ENCODE assay signal across 8 cellular contexts in the genomic region with DNA sequence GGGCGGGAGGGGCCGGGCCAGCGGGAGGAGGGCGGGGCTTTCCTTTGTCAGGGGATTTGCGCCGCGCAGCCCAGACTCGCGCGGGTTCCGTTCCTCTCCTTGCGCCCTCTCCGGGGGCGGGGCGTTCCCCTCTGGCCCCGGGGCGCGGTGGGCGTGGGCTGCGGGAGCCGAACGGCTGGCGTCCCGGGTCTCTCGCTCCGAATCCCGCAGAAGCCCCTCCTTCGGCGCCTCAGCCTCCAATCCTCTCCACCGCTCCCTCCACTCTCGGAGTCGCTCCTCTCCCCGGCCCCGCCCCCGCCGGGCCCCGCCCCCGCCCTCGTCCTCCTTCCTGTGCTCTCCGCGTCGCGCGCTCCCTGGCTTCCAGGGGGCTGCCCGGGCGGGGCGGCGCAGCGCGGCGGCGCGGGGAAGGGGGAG.
A peak's percentile ranks its signal among the peaks of the same experiment; 100 is the strongest.
DNase-seq lines count a peak whose midpoint lies in the region; ATAC-seq and TF ChIP-seq lines count a peak whose summit lies in the region.

No MANE protein-coding gene starts in this region.

- H3K36me3 ChIP-seq in GM23248 (ENCODE audit: low read depth), result no peaks in the 10 kb centered on the region
- H3K36me3 ChIP-seq in Karpas-422 (ENCODE audit: insufficient read depth, low read length), result no peaks in the 10 kb centered on the region

- no peak for TF ChIP-seq CTCF in fibroblast of mammary gland (conservative IDR thresholded peaks at IDR 0.05; ENCODE audit: control insufficient read depth, insufficient read depth, low read depth, low read length)

- ATAC-seq in activated T-helper 17 cell treated with anti-CD3 and anti-CD28 coated beads, Interleukin-2, amount 50 U/mL, for 72 hours (replicated peaks), result peak; percentile 78
- peak; percentile 81 to 85 for ATAC-seq in naive thymus-derived CD8-positive, alpha-beta T cell
- peak; percentile 85 to 87 for ATAC-seq in stimulated activated naive B cell treated with anti-CD40 and anti-IgM and Interleukin-4, amounts not matched to agents 10 μg/mL and 1 μg/mL and 100 μg/mL, for 72 hours (replicated peaks)

- H3F3A ChIP-seq in GM23248 (ENCODE audit: insufficient read depth), result peaks cover 50% of the 10 kb centered on the region

- H3K79me2 ChIP-seq in GM23248 (ENCODE audit: insufficient read depth) (peaks cover 72% of the 10 kb centered on the region), Karpas-422 (ENCODE audit: low read length) (no peaks in the 10 kb centered on the region)

- H3K9me3 ChIP-seq in GM23248 (ENCODE audit: low read depth) (no peaks in the 10 kb centered on the region), Karpas-422 (ENCODE audit: low read length) (no peaks in the 10 kb centered on the region)

- no peaks in the 10 kb centered on the region for H3K9me3 Mint-ChIP-seq in activated T-helper 17 cell treated with anti-CD3 and anti-CD28 coated beads, Interleukin-2, amount 50 U/mL, for 72 hours
- H3K9me3 Mint-ChIP-seq in naive thymus-derived CD8-positive, alpha-beta T cell, result no peaks in the 10 kb centered on the region
- H3K9me3 Mint-ChIP-seq in stimulated activated naive B cell treated with anti-CD40 and anti-IgM and Interleukin-4, amounts not matched to agents 10 μg/mL and 1 μg/mL and 100 μg/mL, for 72 hours, result no peaks in the 10 kb centered on the region

- H3K4me3 Mint-ChIP-seq in activated T-helper 17 cell treated with anti-CD3 and anti-CD28 coated beads, Interleukin-2, amount 50 U/mL, for 72 hours, result peak overlapping the region; percentile 88
- peak overlapping the region in 9 of 10 donors; percentile 65 to 94 (median 90) for H3K4me3 Mint-ChIP-seq in naive thymus-derived CD8-positive, alpha-beta T cell
- H3K4me3 Mint-ChIP-seq in stimulated activated naive B cell treated with anti-CD40 and anti-IgM and Interleukin-4, amounts not matched to agents 10 μg/mL and 1 μg/mL and 100 μg/mL, for 72 hours, result peak overlapping the region; percentile 86 to 89

- DNase-seq in DMS153 treated with DMSO at 0.1 percent for 48 hours (lab: John Stamatoyannopoulos, UW; ENCODE audit: unreplicated experiment), result peak; percentile 100
- peak; percentile 97 for DNase-seq in GM23248
- peak; percentile 90 for DNase-seq in Karpas-422
- peak; percentile 92 for DNase-seq in RKO (ENCODE audit: low spot score)
- peak; percentile 93 for DNase-seq in fibroblast of mammary gland (ENCODE audit: low read depth)
- peak; percentile 58 to 90 (median 75) for DNase-seq in naive thymus-derived CD8-positive, alpha-beta T cell
- peak; percentile 74 for DNase-seq in stimulated activated naive B cell treated with anti-CD40 and anti-IgM and Interleukin-4, amounts not matched to agents 10 μg/mL and 1 μg/mL and 100 μg/mL, for 72 hours

- H3K27ac ChIP-seq in GM23248 (peak overlapping the region; percentile 74), Karpas-422 (ENCODE audit: low read length) (no peak overlapping the region)

- H3K27ac Mint-ChIP-seq in activated T-helper 17 cell treated with anti-CD3 and anti-CD28 coated beads, Interleukin-2, amount 50 U/mL, for 72 hours, result no peak overlapping the region
- no peak overlapping the region for H3K27ac Mint-ChIP-seq in naive thymus-derived CD8-positive, alpha-beta T cell
- H3K27ac Mint-ChIP-seq in stimulated activated naive B cell treated with anti-CD40 and anti-IgM and Interleukin-4, amounts not matched to agents 10 μg/mL and 1 μg/mL and 100 μg/mL, for 72 hours, result no peak overlapping the region

- H2AFZ ChIP-seq in GM23248, result peak overlapping the region; percentile 35; the same call in 1 of the 2 replicates
- peak overlapping the region; percentile 86 for H2AFZ ChIP-seq in Karpas-422 (ENCODE audit: low read length)

- H3K9ac ChIP-seq in GM23248, result peak overlapping the region; percentile 80
- H3K9ac ChIP-seq in Karpas-422 (ENCODE audit: low read length), result peak overlapping the region; percentile 64

- H3K4me1 Mint-ChIP-seq in activated T-helper 17 cell treated with anti-CD3 and anti-CD28 coated beads, Interleukin-2, amount 50 U/mL, for 72 hours, result peaks cover 57% of the 10 kb centered on the region
- peaks cover 31 to 54% (median 48%) of the 10 kb centered on the region in 4 donors for H3K4me1 Mint-ChIP-seq in naive thymus-derived CD8-positive, alpha-beta T cell
- H3K4me1 Mint-ChIP-seq in stimulated activated naive B cell treated with anti-CD40 and anti-IgM and Interleukin-4, amounts not matched to agents 10 μg/mL and 1 μg/mL and 100 μg/mL, for 72 hours, result peaks cover 33 to 42% of the 10 kb centered on the region in 2 donors

- H3K4me3 ChIP-seq in GM23248, result peak overlapping the region; percentile 84
- peak overlapping the region; percentile 77 for H3K4me3 ChIP-seq in Karpas-422 (ENCODE audit: low read length)
- H3K4me3 ChIP-seq in fibroblast of mammary gland (ENCODE audit: control insufficient read depth, low read depth, low read length), result peak overlapping the region; percentile 65

- H3K27me3 ChIP-seq in GM23248 (replicated peaks; ENCODE audit: insufficient read depth) (no peaks in the 10 kb centered on the region), Karpas-422 (ENCODE audit: low read length) (no peaks in the 10 kb centered on the region)

- H3K4me1 ChIP-seq in GM23248 (ENCODE audit: insufficient read depth) (peaks cover 53% of the 10 kb centered on the region), Karpas-422 (ENCODE audit: low read length) (peaks cover 14% of the 10 kb centered on the region)

- H4K20me1 ChIP-seq in GM23248 (ENCODE audit: insufficient read depth), result peaks cover 12% of the 10 kb centered on the region; the same call in 1 of the 2 replicates
- no peaks in the 10 kb centered on the region for H4K20me1 ChIP-seq in Karpas-422 (ENCODE audit: insufficient read depth, low read depth, low read length)

- H3K4me2 ChIP-seq in GM23248 (ENCODE audit: unreplicated experiment), result peak overlapping the region; percentile 99
- H3K4me2 ChIP-seq in Karpas-422 (ENCODE audit: low read depth, low read length, poor library complexity, severe bottlenecking), result peak overlapping the region; percentile 94

- no peaks in the 10 kb centered on the region for H3K27me3 Mint-ChIP-seq in activated T-helper 17 cell treated with anti-CD3 and anti-CD28 coated beads, Interleukin-2, amount 50 U/mL, for 72 hours
- H3K27me3 Mint-ChIP-seq in naive thymus-derived CD8-positive, alpha-beta T cell, result no peaks in the 10 kb centered on the region
- no peaks in the 10 kb centered on the region for H3K27me3 Mint-ChIP-seq in stimulated activated naive B cell treated with anti-CD40 and anti-IgM and Interleukin-4, amounts not matched to agents 10 μg/mL and 1 μg/mL and 100 μg/mL, for 72 hours

- no peaks in the 10 kb centered on the region for H3K9me2 ChIP-seq in GM23248 (ENCODE audit: insufficient read depth)
- H3K9me2 ChIP-seq in Karpas-422 (replicated peaks; ENCODE audit: insufficient read depth, low read length), result no peaks in the 10 kb centered on the region

- POLR2A ChIA-PET in naive thymus-derived CD8-positive, alpha-beta T cell (lab: Charles Lee), result interaction anchor here (1.0 to 1.7 kb wide), 3 partner anchors 10 to 167 kb away, joined by 3 to 15 read pairs (median 3); no protein-coding TSS in a partner anchor

- H3K36me3 Mint-ChIP-seq in activated T-helper 17 cell treated with anti-CD3 and anti-CD28 coated beads, Interleukin-2, amount 50 U/mL, for 72 hours (ENCODE audit: low read depth), result peaks cover 65% of the 10 kb centered on the region
- H3K36me3 Mint-ChIP-seq in naive thymus-derived CD8-positive, alpha-beta T cell, result peaks cover 0 to 12% (median 0%) of the 10 kb centered on the region in 3 donors
- H3K36me3 Mint-ChIP-seq in stimulated activated naive B cell treated with anti-CD40 and anti-IgM and Interleukin-4, amounts not matched to agents 10 μg/mL and 1 μg/mL and 100 μg/mL, for 72 hours, result peaks cover 4 to 26% of the 10 kb centered on the region in 2 donors

- 2% methylated on average over 50 of the region's 53 CpGs; no CpG with 5 or more reads in 1 of the 2 experiments for WGBS in GM23248 (ENCODE audit: low coverage in 1 of 2, low lambda C conversion rate in 2 of 2, missing lambda C conversion rate in 2 of 2), 2 experiments

- in situ Hi-C loops in GM23248 (cut with MboI), result no loop called here
